In the genomic region with DNA sequence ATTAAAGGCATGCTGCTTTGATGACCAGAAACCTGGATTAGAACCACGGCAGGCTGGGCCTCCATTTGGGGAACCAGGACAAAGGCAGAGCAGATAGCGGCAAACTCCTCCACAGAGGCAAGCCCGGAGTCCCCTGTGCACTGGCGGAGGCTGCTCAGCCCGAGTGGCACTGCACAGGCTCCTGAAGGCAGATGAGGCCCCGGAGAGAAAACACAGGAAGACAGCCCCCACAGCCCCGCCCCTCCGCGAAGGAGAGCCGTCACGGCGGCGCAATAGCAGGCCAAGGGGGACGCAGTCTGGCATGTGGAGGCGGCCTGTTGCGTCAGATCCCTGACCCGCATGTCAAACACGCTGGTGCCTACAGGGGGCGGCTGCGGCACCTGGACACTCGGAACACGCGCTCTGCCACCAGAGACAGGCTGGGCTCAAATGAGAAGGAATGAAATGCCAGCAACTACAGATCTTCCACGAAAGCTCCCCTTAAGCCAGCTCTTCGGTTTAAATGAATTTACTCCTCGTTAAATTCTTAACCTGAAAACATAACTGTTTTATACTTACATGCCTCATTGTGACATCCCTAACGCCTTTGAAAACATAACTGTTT, we compare ENCODE assay signal across 8 cellular contexts.
A peak's percentile ranks its signal among the peaks of the same experiment; 100 is the strongest.
DNase-seq lines count a peak whose midpoint lies in the region; ATAC-seq and TF ChIP-seq lines count a peak whose summit lies in the region.

No MANE protein-coding gene starts in this region.

- CTCF ChIA-PET in Calu3 (lab: Charles Lee) = no interaction called here

- peak overlapping the region; percentile 41; the same call in 1 of the 2 replicates for H3K9ac ChIP-seq in HUES48 (ENCODE audit: low read depth, low read length)

- no peak for DNase-seq in Calu3
- DNase-seq in caudate nucleus (lab: John Stamatoyannopoulos, UW) = peak in 41 of 61 donors; percentile 13 to 66 (median 31)
- DNase-seq in iris pigment epithelial cell (ENCODE audit: low read depth) = peak; percentile 90
- peak; percentile 13 to 63 for DNase-seq in stimulated activated CD4-positive, alpha-beta T cell treated with anti-CD3 and anti-CD28 coated beads, Interleukin-15, amount 100 ng/mL, for 1 hour (ENCODE audit: low read depth in 1 of 2, low spot score in 1 of 2)

- no peak overlapping the region for H3K4me3 ChIP-seq in HUES48 (ENCODE audit: low read depth, low read length)

- peaks cover 4% of the 10 kb centered on the region; the same call in 1 of the 2 replicates for H3K4me1 ChIP-seq in HUES48 (ENCODE audit: control insufficient read depth, insufficient read depth, low read length)

- H3K27me3 ChIP-seq in HUES48 (ENCODE audit: control insufficient read depth, insufficient read depth, low read length) = no peaks in the 10 kb centered on the region

- BruUV-seq in Calu3 (replicated peaks; lab: Mats Ljungman, UMichigan) = no TSS peak

- H3K36me3 Mint-ChIP-seq in Calu3 (ENCODE audit: insufficient read depth, unreplicated experiment) = peaks cover 16% of the 10 kb centered on the region

- H3K9me3 Mint-ChIP-seq in Calu3 (ENCODE audit: low read depth, unreplicated experiment) = no peaks in the 10 kb centered on the region

- H3K27ac ChIP-seq in HUES48 (ENCODE audit: low read depth, low read length) = peak overlapping the region; percentile 4
- H3K27ac ChIP-seq in caudate nucleus (ENCODE audit: low read depth, low read length) = peak overlapping the region; percentile 68

- peak; percentile 68 to 71 for ATAC-seq in activated CD4-positive, CD25-positive, alpha-beta regulatory T cell treated with anti-CD3 and anti-CD28 coated beads, Interleukin-2, amount 50 U/mL, for 24 hours
- ATAC-seq in HG03432 (IDR thresholded peaks at IDR 0.05; ENCODE audit: unreplicated experiment) = no peak
- no peak for ATAC-seq in HG02852 (IDR thresholded peaks at IDR 0.05; ENCODE audit: unreplicated experiment)

- no peak overlapping the region for H3K4me3 Mint-ChIP-seq in Calu3 (ENCODE audit: low read depth, unreplicated experiment)

- peak; percentile 26 for TF ChIP-seq CTCF in Calu3 (IDR thresholded peaks at IDR 0.05; ENCODE audit: unreplicated experiment)

- no peaks in the 10 kb centered on the region for H3K4me1 Mint-ChIP-seq in Calu3 (ENCODE audit: low read depth, unreplicated experiment)

- H3K27ac Mint-ChIP-seq in Calu3 (ENCODE audit: unreplicated experiment) = no peak overlapping the region

- H3K9me3 ChIP-seq in HUES48 (ENCODE audit: control insufficient read depth, insufficient read depth, low read length) = no peaks in the 10 kb centered on the region

- intact Hi-C loops in Calu3 (cut with micrococcal nuclease; ENCODE audit: unreplicated experiment) = no loop called here

- H3K36me3 ChIP-seq in HUES48 (ENCODE audit: control insufficient read depth, insufficient read depth, low read length) = no peaks in the 10 kb centered on the region

- H3K27me3 Mint-ChIP-seq in Calu3 (ENCODE audit: unreplicated experiment) = no peaks in the 10 kb centered on the region

Comparison
In these comparisons a context has a peak if more than half of its experiments do, and no peak if none do; other contexts are left out.
1. ATAC-seq: peak in activated CD4-positive, CD25-positive, alpha-beta regulatory T cell treated with anti-CD3 and anti-CD28 coated beads, Interleukin-2, amount 50 U/mL, for 24 hours (2 of 2); none in HG03432 (single experiment) and HG02852 (single experiment).